8 cellular contexts compared by ENCODE assay signal in the genomic region with DNA sequence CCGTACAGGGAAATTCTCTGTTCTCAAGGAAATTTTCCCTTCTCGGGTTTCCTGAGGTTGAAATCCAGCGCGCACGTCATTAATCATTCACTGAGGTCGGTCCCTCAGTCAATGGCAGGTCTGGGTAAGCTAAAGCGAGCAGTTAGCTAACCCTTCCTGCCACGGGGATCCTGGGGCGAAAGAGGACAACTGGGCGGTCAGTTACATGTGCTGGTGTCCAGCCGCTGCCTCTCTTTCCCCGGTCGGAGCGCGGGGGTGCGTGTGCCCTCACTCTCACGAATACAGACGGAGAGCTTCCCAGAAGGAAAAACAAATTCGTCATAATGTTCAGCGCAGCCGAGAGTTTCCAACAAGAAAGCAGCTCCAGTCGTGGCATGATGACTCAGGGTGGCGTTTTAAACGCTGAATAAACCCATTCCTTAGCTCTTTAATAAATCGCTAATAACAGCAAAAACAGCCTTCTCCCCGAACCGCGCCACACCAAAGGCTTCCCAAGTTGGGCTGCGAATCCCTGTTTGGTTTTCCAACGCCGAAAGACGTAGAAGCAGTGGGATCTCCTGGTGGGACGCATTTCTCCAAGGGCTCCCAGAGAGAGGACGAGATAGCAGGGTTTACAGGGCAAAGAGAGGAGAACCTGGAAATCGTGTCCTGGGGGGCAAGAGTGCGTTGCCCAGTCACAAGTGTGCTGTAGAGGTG. TPM values are rescaled to one million over a fixed set of nuclear protein-coding genes. Genes with fewer than 3 reads are reported as not detected.
A peak's percentile ranks its signal among the peaks of the same experiment; 100 is the strongest.
DNase-seq lines count a peak whose midpoint lies in the region; ATAC-seq and TF ChIP-seq lines count a peak whose summit lies in the region.

No MANE protein-coding gene starts in this region.

- intact Hi-C loops in psoas muscle (cut with DNase I) = no loop called here

- no peak overlapping the region for H3K27ac ChIP-seq in SK-N-MC
- no peak overlapping the region for H3K27ac ChIP-seq in psoas muscle

- peak overlapping the region; percentile 93 for H3K4me3 ChIP-seq in SK-N-MC
- H3K4me3 ChIP-seq in fibroblast of pulmonary artery (replicated peaks; ENCODE audit: low read depth, low read length) = peak overlapping the region; percentile 87
- H3K4me3 ChIP-seq in psoas muscle = peak overlapping the region; percentile 63

- ATAC-seq in psoas muscle (peak in 1 of 4 donors; percentile 33), HG02870 (IDR thresholded peaks at IDR 0.05; ENCODE audit: unreplicated experiment) (no peak), GM19455 (IDR thresholded peaks at IDR 0.05; ENCODE audit: unreplicated experiment) (no peak), GM21390 (IDR thresholded peaks at IDR 0.05; ENCODE audit: unreplicated experiment) (no peak)

- TF ChIP-seq CTCF in fibroblast of pulmonary artery (IDR thresholded peaks at IDR 0.05; ENCODE audit: low read length, missing control alignments) (no peak), psoas muscle (IDR thresholded peaks at IDR 0.05) (no peak)

- peak overlapping the region; percentile 63 for H3K9ac ChIP-seq in SK-N-MC (ENCODE audit: insufficient read length)

- 1% methylated on average over 36 of the region's 36 CpGs for WGBS in psoas muscle, 3 donors

- DNase-seq in NCI-H82 (lab: John Stamatoyannopoulos, UW) (peak; percentile 52), NCI-H82 treated with DMSO at 0.1 percent for 48 hours (lab: John Stamatoyannopoulos, UW; ENCODE audit: unreplicated experiment) (no peak), SK-N-MC (ENCODE audit: low read depth, low spot score) (no peak), fibroblast of pulmonary artery (ENCODE audit: low read depth) (peak; percentile 77), psoas muscle (no peak)

- H3K9me3 ChIP-seq in SK-N-MC (ENCODE audit: low read depth, low read length) (no peaks in the 10 kb centered on the region), psoas muscle (no peaks in the 10 kb centered on the region)

- H3K27me3 ChIP-seq in psoas muscle (ENCODE audit: insufficient read depth in 3 of 3, low read length in 2 of 3) = peaks cover 0 to 74% (median 31%) of the 10 kb centered on the region in 3 donors

- no peaks in the 10 kb centered on the region for H3K36me3 ChIP-seq in SK-N-MC (ENCODE audit: insufficient read depth, low read length)
- no peaks in the 10 kb centered on the region for H3K36me3 ChIP-seq in psoas muscle (ENCODE audit: insufficient read depth in 1 of 2, low read depth in 1 of 2)

- H3K4me1 ChIP-seq in psoas muscle = peaks cover 7% of the 10 kb centered on the region

RNA-seq across cellular contexts. Expression of a gene that starts 0.7 kb away (rescaled TPM):
- under 1 TPM in 3 of 4 donors, not detected in 1; 0.05 to 0.85 (median 0.24) TPM for total RNA-seq in psoas muscle
- not detected for polyA plus RNA-seq in psoas muscle

Comparison
In these comparisons a context has a peak if more than half of its experiments do, and no peak if none do; other contexts are left out.
1. DNase-seq: peak in NCI-H82 (single experiment) and fibroblast of pulmonary artery (single experiment); none in NCI-H82 treated with DMSO at 0.1 percent for 48 hours (single experiment), SK-N-MC (single experiment) and psoas muscle (0 of 2).
2. Peak in every context shown above with its lines, with median percentiles within 50 percentile points of each other: H3K4me3 ChIP-seq.